15 cellular contexts compared by ENCODE assay signal in genomic region chr17:76485569-76485968, GRCh38. TPM values are rescaled to one million over a fixed set of nuclear protein-coding genes. Genes with fewer than 3 reads are reported as not detected.
DNase-seq lines count a peak whose midpoint lies in the region; ATAC-seq, FAIRE-seq and TF ChIP-seq lines count a peak whose summit lies in the region.
"Had no signal": no experiment of that assay in that cellular context is flagged by ENCODE, and none has a peak within 500 bp of the region (broad histone marks: within the 10 kb centered on the region; RNA-seq: fewer than 3 reads in every experiment).

No MANE protein-coding gene starts in this region.

- 0 out of 20 replicates have a peak overlapping the region, but pooled peaks of 1 of the 10 experiments have one; percentile 3 for H3K4me3 ChIP-seq in BLaER1 treated with 17β-estradiol and CSF1 and Interleukin-3, amounts not matched to agents 10 nM and 100 nM
- H3K4me3 ChIP-seq in endothelial cell of umbilical vein (replicated peaks in 1 of 3; ENCODE audit: insufficient read depth in 1 of 3, low read depth in 1 of 3, low read length in 3 of 3): no peak overlapping the region
- H3K4me3 ChIP-seq in neutrophil (ENCODE audit: low read depth in 1 of 2, low read length in 1 of 2): no peak overlapping the region
- H3K4me3 ChIP-seq: cardiac muscle cell had no signal

- TF ChIP-seq POLR2A in endothelial cell of umbilical vein (IDR thresholded peaks at IDR 0.05; ENCODE audit: low read depth, low read length): no peak

- ATAC-seq in GM21576 (IDR thresholded peaks at IDR 0.05; ENCODE audit: unreplicated experiment) (no peak), GM18868 (IDR thresholded peaks at IDR 0.05; ENCODE audit: unreplicated experiment) (no peak), GM18873 (IDR thresholded peaks at IDR 0.05; ENCODE audit: low FRiP score, unreplicated experiment) (no peak)

- POLR2A ChIA-PET in endothelial cell of umbilical vein (lab: Charles Lee): interaction anchor here (1.2 kb wide), 1 partner anchor 17 kb away, joined by 3 read pairs; no protein-coding TSS in a partner anchor

- dilution Hi-C loops in endothelial cell of umbilical vein (cut with MboI; ENCODE audit: extremely low pct_ligation_motif_present, low sequenced_read_pairs): no loop called here

- TF ChIP-seq CTCF in endothelial cell of umbilical vein (IDR thresholded peaks at IDR 0.05; ENCODE audit: extremely low read depth in 1 of 2, insufficient read depth in 1 of 2, low read depth in 1 of 2, low read length in 2 of 2) (no peak), neutrophil (IDR thresholded peaks at IDR 0.05) (no peak)

- no peaks in the 10 kb centered on the region for H3K9me3 ChIP-seq in BLaER1 treated with 17β-estradiol and CSF1 and Interleukin-3, amounts not matched to agents 10 nM and 100 nM (replicated peaks in 1 of 11)
- H3K9me3 ChIP-seq in endothelial cell of umbilical vein (replicated peaks; ENCODE audit: control insufficient read depth, insufficient read depth, low read length) (no peaks in the 10 kb centered on the region), neutrophil (no peaks in the 10 kb centered on the region)

- CTCF ChIA-PET in endothelial cell of umbilical vein (lab: Charles Lee): interaction anchor here (1.1 to 1.4 kb wide), 4 partner anchors 12 to 88 kb away, joined by 3 to 6 read pairs (median 4); no protein-coding TSS in a partner anchor

- FAIRE-seq in endothelial cell of umbilical vein (lab: Jason Lieb, UNC) (peak; percentile 91), urothelium cell line (lab: Jason Lieb, UNC) (no peak)

- peaks cover 75 to 99% (median 85%) of the 10 kb centered on the region in 10 experiments for H3K4me1 ChIP-seq in BLaER1 treated with 17β-estradiol and CSF1 and Interleukin-3, amounts not matched to agents 10 nM and 100 nM
- H3K4me1 ChIP-seq in endothelial cell of umbilical vein (ENCODE audit: control insufficient read depth, extremely low read depth, insufficient read depth, low read length): peaks cover 12% of the 10 kb centered on the region
- H3K4me1 ChIP-seq in neutrophil (ENCODE audit: control insufficient read depth in 1 of 2, insufficient read depth in 1 of 2, low read depth in 1 of 2, low read length in 1 of 2): peaks cover 46 to 50% of the 10 kb centered on the region in 2 experiments

- no peaks in the 10 kb centered on the region for H3K9me1 ChIP-seq in endothelial cell of umbilical vein (replicated peaks; ENCODE audit: control insufficient read depth, extremely low read depth, insufficient read depth, low read length)

- peak overlapping the region; percentile 55 to 98 (median 90) for H3K4me2 ChIP-seq in BLaER1 treated with 17β-estradiol and CSF1 and Interleukin-3, amounts not matched to agents 10 nM and 100 nM
- H3K4me2 ChIP-seq in endothelial cell of umbilical vein (ENCODE audit: insufficient read depth, low read length): no peak overlapping the region

- H3K27ac ChIP-seq in BLaER1 treated with 17β-estradiol and CSF1 and Interleukin-3, amounts not matched to agents 10 nM and 100 nM: peak overlapping the region in 10 of 11 experiments; percentile 45 to 93 (median 67); a peak in 19 of 22 replicates
- H3K27ac ChIP-seq in endothelial cell of umbilical vein (ENCODE audit: insufficient read depth, low read depth, low read length) (peak overlapping the region; percentile 21), neutrophil (peak overlapping the region; percentile 64)
- H3K27ac ChIP-seq: cardiac muscle cell had no signal

- peak overlapping the region in 9 of 11 experiments; percentile 12 to 64 (median 54); a peak in 15 of 22 replicates for H3K9ac ChIP-seq in BLaER1 treated with 17β-estradiol and CSF1 and Interleukin-3, amounts not matched to agents 10 nM and 100 nM
- no peak overlapping the region for H3K9ac ChIP-seq in endothelial cell of umbilical vein (replicated peaks; ENCODE audit: extremely low read depth, insufficient read depth, low read length)

- peak overlapping the region; percentile 26 for H2AFZ ChIP-seq in endothelial cell of umbilical vein (ENCODE audit: low read depth, low read length)

- no peaks in the 10 kb centered on the region for H3K27me3 ChIP-seq in BLaER1 treated with 17β-estradiol and CSF1 and Interleukin-3, amounts not matched to agents 10 nM and 100 nM
- H3K27me3 ChIP-seq in endothelial cell of umbilical vein (ENCODE audit: control insufficient read depth in 2 of 2, insufficient read depth in 2 of 2, low read length in 2 of 2) (no peaks in the 10 kb centered on the region), neutrophil (no peaks in the 10 kb centered on the region)
- H3K27me3 ChIP-seq: cardiac muscle cell had no signal

- no TSS peak for BruUV-seq in endothelial cell of umbilical vein (replicated peaks; lab: Mats Ljungman, UMichigan)

- H3K79me2 ChIP-seq in endothelial cell of umbilical vein (ENCODE audit: control insufficient read depth, insufficient read depth, low read length): no peaks in the 10 kb centered on the region

- peak; percentile 57 for DNase-seq in NCI-H748 (lab: John Stamatoyannopoulos, UW; ENCODE audit: unreplicated experiment)
- DNase-seq in endothelial cell of umbilical vein (ENCODE audit: low read depth, low spot score): peak; percentile 44
- DNase-seq in urothelium cell line (ENCODE audit: low spot score): no peak
- DNase-seq: CD4-positive, CD25-positive, alpha-beta regulatory T cell; H9; NCI-H1694 treated with DMSO at 0.1 percent for 48 hours had no signal

- intact Hi-C loops in endothelial cell of umbilical vein (cut with micrococcal nuclease): loop anchor here (1.0 kb wide), 2 partner anchors 8 to 13 kb away; no protein-coding TSS in a partner anchor

- no peaks in the 10 kb centered on the region for H4K20me1 ChIP-seq in BLaER1 treated with 17β-estradiol and CSF1 and Interleukin-3, amounts not matched to agents 10 nM and 100 nM
- no peaks in the 10 kb centered on the region for H4K20me1 ChIP-seq in endothelial cell of umbilical vein (replicated peaks; ENCODE audit: control insufficient read depth, extremely low read depth, insufficient read depth, low read length)

- peaks cover 0 to 48% (median 23%) of the 10 kb centered on the region in 11 experiments; a peak in 19 of 22 replicates for H3K36me3 ChIP-seq in BLaER1 treated with 17β-estradiol and CSF1 and Interleukin-3, amounts not matched to agents 10 nM and 100 nM
- H3K36me3 ChIP-seq in endothelial cell of umbilical vein (ENCODE audit: control insufficient read depth in 2 of 2, extremely low read depth in 1 of 2, insufficient read depth in 2 of 2, low read length in 2 of 2) (no peaks in the 10 kb centered on the region), neutrophil (peaks cover 18% of the 10 kb centered on the region)
- H3K36me3 ChIP-seq: cardiac muscle cell had no signal

TF ChIP-seq in endothelial cell of umbilical vein, 7 proteins besides CTCF, POLR2A, EP300 and RAD21 (continues in another document):
- peak; percentile 23 for TF ChIP-seq POLR2AphosphoS5 (IDR thresholded peaks at IDR 0.05; ENCODE audit: insufficient read depth, low read depth, low read length)

RNA-seq across cellular contexts. Expression of gene RHBDF2, which starts 15.7 kb away (rescaled TPM):
- total RNA-seq in endothelial cell of umbilical vein: 38.5 and 42.6 TPM in 2 replicates
- polyA plus RNA-seq in endothelial cell of umbilical vein: 25.5 and 35.0 TPM in 2 replicates
- polyA plus RNA-seq in endothelial cell of umbilical vein (2011; cell fraction: cytosol; rRNA removed): 14.3 and 17.0 TPM in 2 replicates
- polyA plus RNA-seq in endothelial cell of umbilical vein (2011; cell fraction: nucleus; rRNA removed): 34.9 and 50.9 TPM in 2 replicates
- polyA plus RNA-seq in endothelial cell of umbilical vein (2012): 28.8 and 49.4 TPM in 2 replicates
- polyA minus RNA-seq in endothelial cell of umbilical vein: 18.1 and 20.4 TPM in 2 replicates
- 4.5 TPM for polyA minus RNA-seq in endothelial cell of umbilical vein (2011; cell fraction: cytosol; rRNA and poly(A)+ RNA removed)
- polyA minus RNA-seq in endothelial cell of umbilical vein (2011; cell fraction: nucleus; rRNA and poly(A)+ RNA removed): 16.7 and 35.6 TPM in 2 replicates

RNA-seq across cellular contexts. Expression of gene AANAT, which starts 18.2 kb away (rescaled TPM):
- not detected in 2 replicates for total RNA-seq in endothelial cell of umbilical vein
- not detected in 2 replicates for polyA plus RNA-seq in endothelial cell of umbilical vein
- 0.10 TPM in 1 of 2 replicates, not detected in the other for polyA plus RNA-seq in endothelial cell of umbilical vein (2011; cell fraction: cytosol; rRNA removed)
- not detected in 2 replicates for polyA plus RNA-seq in endothelial cell of umbilical vein (2011; cell fraction: nucleus; rRNA removed)
- not detected in 2 replicates for polyA plus RNA-seq in endothelial cell of umbilical vein (2012)
- polyA minus RNA-seq in endothelial cell of umbilical vein: not detected in 2 replicates
- polyA minus RNA-seq in endothelial cell of umbilical vein (2011; cell fraction: cytosol; rRNA and poly(A)+ RNA removed): not detected
- not detected in 2 replicates for polyA minus RNA-seq in endothelial cell of umbilical vein (2011; cell fraction: nucleus; rRNA and poly(A)+ RNA removed)
- total RNA-seq: CD4-positive, CD25-positive, alpha-beta regulatory T cell; glomerular endothelial cell; neural crest cell; SK-MEL-5 had no signal
- polyA plus RNA-seq: CD4-positive, CD25-positive, alpha-beta regulatory T cell had no signal

RNA-seq across cellular contexts. Expression of gene UBE2O, which starts 32.6 kb away (rescaled TPM):
- total RNA-seq in endothelial cell of umbilical vein: 32.8 and 34.1 TPM in 2 replicates
- 12.1 and 13.9 TPM in 2 replicates for polyA plus RNA-seq in endothelial cell of umbilical vein
- polyA plus RNA-seq in endothelial cell of umbilical vein (2011; cell fraction: cytosol; rRNA removed): 13.2 TPM in 2 replicates
- polyA plus RNA-seq in endothelial cell of umbilical vein (2011; cell fraction: nucleus; rRNA removed): 36.1 and 37.2 TPM in 2 replicates
- polyA plus RNA-seq in endothelial cell of umbilical vein (2012): 19.0 and 24.0 TPM in 2 replicates
- polyA minus RNA-seq in endothelial cell of umbilical vein: 82.5 and 92.5 TPM in 2 replicates
- 17.1 TPM for polyA minus RNA-seq in endothelial cell of umbilical vein (2011; cell fraction: cytosol; rRNA and poly(A)+ RNA removed)
- polyA minus RNA-seq in endothelial cell of umbilical vein (2011; cell fraction: nucleus; rRNA and poly(A)+ RNA removed): 18.1 and 19.6 TPM in 2 replicates

RNA-seq across cellular contexts. Expression of gene CYGB, which starts 51.9 kb away (rescaled TPM):
- total RNA-seq in endothelial cell of umbilical vein: 0.42 and 0.91 TPM in 2 replicates
- polyA plus RNA-seq in endothelial cell of umbilical vein: 0.22 and 0.51 TPM in 2 replicates
- 0.26 and 0.31 TPM in 2 replicates for polyA plus RNA-seq in endothelial cell of umbilical vein (2011; cell fraction: cytosol; rRNA removed)
- 0.13 TPM in 1 of 2 replicates, not detected in the other for polyA plus RNA-seq in endothelial cell of umbilical vein (2011; cell fraction: nucleus; rRNA removed)
- 0.23 and 1.4 TPM in 2 replicates for polyA plus RNA-seq in endothelial cell of umbilical vein (2012)
- 0.08 and 0.36 TPM in 2 replicates for polyA minus RNA-seq in endothelial cell of umbilical vein
- not detected for polyA minus RNA-seq in endothelial cell of umbilical vein (2011; cell fraction: cytosol; rRNA and poly(A)+ RNA removed)
- polyA minus RNA-seq in endothelial cell of umbilical vein (2011; cell fraction: nucleus; rRNA and poly(A)+ RNA removed): not detected in 2 replicates
- total RNA-seq: CD4-positive, CD25-positive, alpha-beta regulatory T cell had no signal
- polyA plus RNA-seq: CD4-positive, CD25-positive, alpha-beta regulatory T cell had no signal

RNA-seq across cellular contexts. Expression of gene PRCD, which starts 54.3 kb away (rescaled TPM):
- total RNA-seq in endothelial cell of umbilical vein: not detected in 2 replicates
- not detected in 2 replicates for polyA plus RNA-seq in endothelial cell of umbilical vein
- not detected in 2 replicates for polyA plus RNA-seq in endothelial cell of umbilical vein (2011; cell fraction: cytosol; rRNA removed)
- polyA plus RNA-seq in endothelial cell of umbilical vein (2011; cell fraction: nucleus; rRNA removed): 0.12 and 0.34 TPM in 2 replicates
- polyA plus RNA-seq in endothelial cell of umbilical vein (2012): 0.26 TPM in 1 of 2 replicates, not detected in the other
- not detected in 2 replicates for polyA minus RNA-seq in endothelial cell of umbilical vein
- polyA minus RNA-seq in endothelial cell of umbilical vein (2011; cell fraction: cytosol; rRNA and poly(A)+ RNA removed): not detected
- not detected in 2 replicates for polyA minus RNA-seq in endothelial cell of umbilical vein (2011; cell fraction: nucleus; rRNA and poly(A)+ RNA removed)
- total RNA-seq: CD4-positive, CD25-positive, alpha-beta regulatory T cell had no signal
